Comparison of ENCODE assay signal across 8 cellular contexts in genomic region chr2:206083602-206084467, GRCh38. TPM values are rescaled to one million over a fixed set of nuclear protein-coding genes. Genes with fewer than 3 reads are reported as not detected.
DNase-seq lines count a peak whose midpoint lies in the region; ATAC-seq, FAIRE-seq and TF ChIP-seq lines count a peak whose summit lies in the region.

No MANE protein-coding gene starts in this region.

- peaks cover 21% of the 10 kb centered on the region for H4K20me1 ChIP-seq in OCI-LY3 (ENCODE audit: insufficient read depth, low read length)

- H3K27ac ChIP-seq in OCI-LY3 (ENCODE audit: low read length) (peak overlapping the region; percentile 84), substantia nigra (ENCODE audit: low read depth, low read length, poor library complexity, severe bottlenecking) (peak overlapping the region; percentile 97)

- H3K4me2 ChIP-seq in OCI-LY3 (ENCODE audit: low read length): peak overlapping the region; percentile 100

- H3K4me3 ChIP-seq in OCI-LY3 (ENCODE audit: low read length) (peak overlapping the region; percentile 91), bronchial epithelial cell (ENCODE audit: low read depth, low read length) (peak overlapping the region; percentile 58), lower leg skin (ENCODE audit: low read depth, poor library complexity, severe bottlenecking) (peak overlapping the region; percentile 89)

- no peaks in the 10 kb centered on the region for H3K36me3 ChIP-seq in OCI-LY3 (replicated peaks; ENCODE audit: low read depth, low read length)
- no peaks in the 10 kb centered on the region for H3K36me3 ChIP-seq in bronchial epithelial cell (ENCODE audit: control insufficient read depth, insufficient read depth, low read length)

- ATAC-seq in GM18505 (IDR thresholded peaks at IDR 0.05; ENCODE audit: unreplicated experiment): no peak

- FAIRE-seq in bronchial epithelial cell (lab: Jason Lieb, UNC): no peak

- 4 to 6% methylated on average over 14 of the region's 14 CpGs for WGBS in lower leg skin, 2 donors

- intact Hi-C loops in lower leg skin (cut with DNase I; ENCODE audit: low total_unique reads): no loop called here

- no peak overlapping the region for H2AFZ ChIP-seq in OCI-LY3 (ENCODE audit: low read depth, low read length)

- H3K9me3 ChIP-seq in OCI-LY3 (ENCODE audit: insufficient read depth, low read length): no peaks in the 10 kb centered on the region

- TF ChIP-seq CTCF in OCI-LY3 (IDR thresholded peaks at IDR 0.05; ENCODE audit: low read depth, low read length): no peak
- TF ChIP-seq CTCF in bronchial epithelial cell (IDR thresholded peaks at IDR 0.05; ENCODE audit: insufficient read depth, low read length, severe bottlenecking): no peak
- no peak for TF ChIP-seq CTCF in lower leg skin (IDR thresholded peaks at IDR 0.05)

- H3K4me1 ChIP-seq in OCI-LY3 (ENCODE audit: low read length): peaks cover 12% of the 10 kb centered on the region

- TF ChIP-seq POLR2A in GM18505 (IDR thresholded peaks at IDR 0.05; ENCODE audit: borderline replicate concordance, extremely low read depth, insufficient read depth, insufficient read length) (peak; percentile 16), lower leg skin (IDR thresholded peaks at IDR 0.05) (no peak)

- H3K27me3 ChIP-seq in OCI-LY3 (ENCODE audit: low read depth, low read length) (no peaks in the 10 kb centered on the region), bronchial epithelial cell (ENCODE audit: control insufficient read depth, insufficient read depth, low read length) (no peaks in the 10 kb centered on the region)

- in situ Hi-C loops in ACHN (cut with HindIII; ENCODE audit: low pct_ligation_motif_present, low pct_unique_long_range_greater_than_20kb, low sequenced_read_pairs): no loop called here

- DNase-seq in ACHN: peak; percentile 6
- peak; percentile 29 for DNase-seq in bronchial epithelial cell (ENCODE audit: low read depth)
- no peak for DNase-seq in lower leg skin (ENCODE audit: low spot score in 2 of 2)
- DNase-seq in substantia nigra (lab: John Stamatoyannopoulos, UW): peak in 7 of 49 donors; percentile 3 to 10 (median 5)
- no peak for DNase-seq in NCI-H1436 treated with DMSO at 0.1 percent for 48 hours (lab: John Stamatoyannopoulos, UW)
- DNase-seq in SKM-1 treated with dmso at 0.1 percent for 144 hours (lab: John Stamatoyannopoulos, UW; ENCODE audit: unreplicated experiment): no peak

- H3K79me2 ChIP-seq in OCI-LY3 (ENCODE audit: low read length): peaks cover 83% of the 10 kb centered on the region

- H3K9ac ChIP-seq in OCI-LY3 (ENCODE audit: low read length): peak overlapping the region; percentile 93

RNA-seq across cellular contexts. Expression of gene INO80D, which starts 2.1 kb away (rescaled TPM):
- total RNA-seq in bronchial epithelial cell (7.6 and 7.7 TPM in 2 replicates), lower leg skin (10 to 100 TPM; 13.4 to 28.7 (median 24.4) TPM)

Comparison
In these comparisons a context has a peak if more than half of its experiments do, and no peak if none do; other contexts are left out.
1. DNase-seq: peak in ACHN (single experiment) and bronchial epithelial cell (single experiment); none in lower leg skin (0 of 2), NCI-H1436 treated with DMSO at 0.1 percent for 48 hours (single experiment) and SKM-1 treated with dmso at 0.1 percent for 144 hours (single experiment).
2. Peak in every context shown above with its lines, with median percentiles within 50 percentile points of each other: H3K4me3 ChIP-seq.